ENCODE assay signal across 15 cellular contexts in the genomic region with DNA sequence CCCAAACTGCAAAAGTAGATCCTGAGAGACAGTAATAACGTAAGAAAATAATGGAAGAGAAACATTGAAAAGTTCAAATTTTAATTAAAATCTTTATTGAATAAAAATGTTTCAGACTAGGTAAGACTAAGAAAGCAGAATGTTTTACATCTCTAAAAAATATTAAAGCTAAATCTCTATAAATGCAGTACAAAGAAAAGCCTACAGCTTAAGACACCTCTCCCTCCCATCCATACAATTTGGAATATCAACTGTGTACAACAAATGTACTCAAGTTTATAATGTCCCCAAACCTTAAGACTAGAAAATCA.
"Had no signal": no experiment of that assay in that cellular context is flagged by ENCODE, and none has a peak within 500 bp of the region (broad histone marks: within the 10 kb centered on the region; RNA-seq: fewer than 3 reads in every experiment).

No MANE protein-coding gene starts in this region.

- H3K27ac Mint-ChIP-seq: activated naive CD8-positive, alpha-beta T cell treated with anti-CD3 and anti-CD28 coated beads, Interleukin-2, amount 10 ng/mL, durations not matched to agents 7 days and 5 days had no signal

- DNase-seq: activated CD4-positive, alpha-beta T cell treated with anti-CD3 and anti-CD28 coated beads for 1 hour; activated CD4-positive, alpha-beta T cell treated with anti-CD3 and anti-CD28 coated beads, Interleukin-2, amount 50 U/mL, for 4 hours; activated CD8-positive, alpha-beta memory T cell treated with anti-CD3 and anti-CD28 coated beads, Interleukin-2, amount 50 U/mL, for 4 hours; activated naive CD4-positive, alpha-beta T cell; activated naive CD8-positive, alpha-beta T cell treated with anti-CD3 and anti-CD28 coated beads, Interleukin-2, amount 10 ng/mL, durations not matched to agents 7 days and 5 days; brain microvascular endothelial cell; islet precursor cell; pancreas; sigmoid colon; stimulated activated CD4-positive, alpha-beta T cell treated with anti-CD3 and anti-CD28 coated beads, Interleukin-1b, Interleukin-23, amount 100 ng/mL, for 48 hours had no signal

- H3K4me3 Mint-ChIP-seq: activated naive CD8-positive, alpha-beta T cell treated with anti-CD3 and anti-CD28 coated beads, Interleukin-2, amount 10 ng/mL, durations not matched to agents 7 days and 5 days; central memory CD8-positive, alpha-beta T cell had no signal

- H3K27ac ChIP-seq: brain microvascular endothelial cell, hepatocyte, pancreas, thoracic aorta had no signal

- H3K79me2 ChIP-seq: hepatocyte had no signal

- H2AFZ ChIP-seq: hepatocyte had no signal

- H3K4me2 ChIP-seq: hepatocyte had no signal

- H3K27me3 ChIP-seq: brain microvascular endothelial cell, gastroesophageal sphincter, hepatocyte, pancreas, sigmoid colon had no signal

- H3K4me3 ChIP-seq: gastroesophageal sphincter, hepatocyte, lung, pancreas, sigmoid colon, thoracic aorta had no signal

- ATAC-seq: gastroesophageal sphincter had no signal

- H3K27me3 Mint-ChIP-seq: activated naive CD8-positive, alpha-beta T cell treated with anti-CD3 and anti-CD28 coated beads, Interleukin-2, amount 10 ng/mL, durations not matched to agents 7 days and 5 days; central memory CD8-positive, alpha-beta T cell had no signal

- H3K4me1 Mint-ChIP-seq: activated naive CD8-positive, alpha-beta T cell treated with anti-CD3 and anti-CD28 coated beads, Interleukin-2, amount 10 ng/mL, durations not matched to agents 7 days and 5 days; central memory CD8-positive, alpha-beta T cell had no signal

- H3K9me3 Mint-ChIP-seq: activated naive CD8-positive, alpha-beta T cell treated with anti-CD3 and anti-CD28 coated beads, Interleukin-2, amount 10 ng/mL, durations not matched to agents 7 days and 5 days; central memory CD8-positive, alpha-beta T cell had no signal

- H3K9me3 ChIP-seq: gastroesophageal sphincter, pancreas, sigmoid colon, thoracic aorta had no signal

- H3K4me1 ChIP-seq: pancreas, sigmoid colon had no signal
